In genomic region chr12:92362785-92363184, GRCh38 we compare ENCODE assay signal across 9 cellular contexts.
DNase-seq lines count a peak whose midpoint lies in the region; ATAC-seq, FAIRE-seq and TF ChIP-seq lines count a peak whose summit lies in the region.
"Had no signal": no experiment of that assay in that cellular context is flagged by ENCODE, and none has a peak within 500 bp of the region (broad histone marks: within the 10 kb centered on the region; RNA-seq: fewer than 3 reads in every experiment).

No MANE protein-coding gene starts in this region.

- H3K27ac ChIP-seq in thoracic aorta (no peak overlapping the region), small intestine (ENCODE audit: low read depth in 1 of 2, low read length in 1 of 2) (peak overlapping the region in 1 of 2 donors; percentile 76)
- H3K27ac ChIP-seq: VCaP had no signal

- H3K4me1 ChIP-seq in thoracic aorta (ENCODE audit: control insufficient read depth in 1 of 2, low read depth in 2 of 2): no peaks in the 10 kb centered on the region
- H3K4me1 ChIP-seq in small intestine (ENCODE audit: control insufficient read depth in 2 of 2, insufficient read depth in 1 of 2, low read depth in 1 of 2, low read length in 1 of 2): peaks cover 0 to 3% of the 10 kb centered on the region in 2 donors

- H3K4me3 Mint-ChIP-seq in activated CD4-positive, alpha-beta T cell treated with anti-CD3 and anti-CD28 coated beads, Interleukin-2, amount 10 ng/mL, durations not matched to agents 7 days and 5 days: peak overlapping the region; percentile 59
- peak overlapping the region; percentile 80 for H3K4me3 Mint-ChIP-seq in activated naive CD8-positive, alpha-beta T cell
- no peak overlapping the region for H3K4me3 Mint-ChIP-seq in progenitor cell of endocrine pancreas (ENCODE audit: low read depth)

- CTCF ChIA-PET in activated CD4-positive, alpha-beta T cell treated with anti-CD3 and anti-CD28 coated beads, Interleukin-2, amount 10 ng/mL, durations not matched to agents 7 days and 5 days (lab: Charles Lee): interaction anchor here (0.5 to 4.2 kb wide), 4 partner anchors 11 to 357 kb away, joined by 3 to 14 read pairs (median 3); no protein-coding TSS in a partner anchor

- H3K27me3 ChIP-seq in thoracic aorta (replicated peaks; ENCODE audit: insufficient read depth) (no peaks in the 10 kb centered on the region), small intestine (ENCODE audit: control insufficient read depth in 2 of 2, insufficient read depth in 2 of 2, low read length in 2 of 2) (no peaks in the 10 kb centered on the region)

- peak overlapping the region; percentile 63 for H3K4me3 ChIP-seq in thoracic aorta
- H3K4me3 ChIP-seq in small intestine (ENCODE audit: low read depth in 1 of 2, low read length in 2 of 2): no peak overlapping the region

- POLR2A ChIA-PET in activated CD4-positive, alpha-beta T cell treated with anti-CD3 and anti-CD28 coated beads, Interleukin-2, amount 10 ng/mL, durations not matched to agents 7 days and 5 days (lab: Charles Lee): no interaction called here

- peaks cover 59% of the 10 kb centered on the region for H3K4me1 Mint-ChIP-seq in activated CD4-positive, alpha-beta T cell treated with anti-CD3 and anti-CD28 coated beads, Interleukin-2, amount 10 ng/mL, durations not matched to agents 7 days and 5 days
- peaks cover 70% of the 10 kb centered on the region for H3K4me1 Mint-ChIP-seq in activated naive CD8-positive, alpha-beta T cell (ENCODE audit: low read depth)
- H3K4me1 Mint-ChIP-seq in progenitor cell of endocrine pancreas (ENCODE audit: low read depth): peaks cover 38% of the 10 kb centered on the region

- H3K27ac Mint-ChIP-seq in activated CD4-positive, alpha-beta T cell treated with anti-CD3 and anti-CD28 coated beads, Interleukin-2, amount 10 ng/mL, durations not matched to agents 7 days and 5 days: peak overlapping the region; percentile 90
- H3K27ac Mint-ChIP-seq in activated naive CD8-positive, alpha-beta T cell: peak overlapping the region; percentile 92
- H3K27ac Mint-ChIP-seq in progenitor cell of endocrine pancreas: no peak overlapping the region

- H3K36me3 ChIP-seq in thoracic aorta (no peaks in the 10 kb centered on the region), small intestine (ENCODE audit: control insufficient read depth in 2 of 2, insufficient read depth in 2 of 2, low read length in 2 of 2) (no peaks in the 10 kb centered on the region)

- FAIRE-seq in small intestine (lab: Jason Lieb, UNC): no peak

- TF ChIP-seq CTCF in thoracic aorta (IDR thresholded peaks at IDR 0.05) (no peak), progenitor cell of endocrine pancreas (IDR thresholded peaks at IDR 0.05; ENCODE audit: unreplicated experiment) (no peak)

- H3K36me3 Mint-ChIP-seq in activated CD4-positive, alpha-beta T cell treated with anti-CD3 and anti-CD28 coated beads, Interleukin-2, amount 10 ng/mL, durations not matched to agents 7 days and 5 days (ENCODE audit: low read depth): peaks cover 61% of the 10 kb centered on the region
- H3K36me3 Mint-ChIP-seq in activated naive CD8-positive, alpha-beta T cell: peaks cover 29% of the 10 kb centered on the region
- no peaks in the 10 kb centered on the region for H3K36me3 Mint-ChIP-seq in progenitor cell of endocrine pancreas (ENCODE audit: insufficient read depth)

- in situ Hi-C loops in ACHN (cut with HindIII; ENCODE audit: low pct_ligation_motif_present, low pct_unique_long_range_greater_than_20kb, low sequenced_read_pairs): no loop called here

- DNase-seq in activated CD4-positive, alpha-beta T cell treated with anti-CD3 and anti-CD28 coated beads, Interleukin-2, amount 10 ng/mL, durations not matched to agents 7 days and 5 days: no peak
- DNase-seq in activated CD4-positive, alpha-beta T cell treated with anti-CD3 and anti-CD28 coated beads for 4 hours: no peak
- DNase-seq in thoracic aorta (ENCODE audit: low spot score): no peak
- DNase-seq in progenitor cell of endocrine pancreas (ENCODE audit: low spot score, unreplicated experiment): no peak
- no peak for DNase-seq in ACHN
- DNase-seq in small intestine: no peak

- no peaks in the 10 kb centered on the region for H3K27me3 Mint-ChIP-seq in activated CD4-positive, alpha-beta T cell treated with anti-CD3 and anti-CD28 coated beads, Interleukin-2, amount 10 ng/mL, durations not matched to agents 7 days and 5 days
- no peaks in the 10 kb centered on the region for H3K27me3 Mint-ChIP-seq in activated naive CD8-positive, alpha-beta T cell
- no peaks in the 10 kb centered on the region for H3K27me3 Mint-ChIP-seq in progenitor cell of endocrine pancreas

- peaks cover 50% of the 10 kb centered on the region for H3K9me3 Mint-ChIP-seq in activated CD4-positive, alpha-beta T cell treated with anti-CD3 and anti-CD28 coated beads, Interleukin-2, amount 10 ng/mL, durations not matched to agents 7 days and 5 days
- H3K9me3 Mint-ChIP-seq in activated naive CD8-positive, alpha-beta T cell (ENCODE audit: low read depth): peaks cover 20% of the 10 kb centered on the region
- no peaks in the 10 kb centered on the region for H3K9me3 Mint-ChIP-seq in progenitor cell of endocrine pancreas (ENCODE audit: low read depth)

- H3K9me3 ChIP-seq in thoracic aorta: no peaks in the 10 kb centered on the region
- H3K9me3 ChIP-seq in small intestine (ENCODE audit: control insufficient read depth, low read depth): no peaks in the 10 kb centered on the region

- WGBS in small intestine, 3 donors: 33 to 45% (median 40%) methylated on average over 3 of the region's 3 CpGs

- ATAC-seq in HG03045 (IDR thresholded peaks at IDR 0.05; ENCODE audit: unreplicated experiment) (peak; percentile 40), thoracic aorta (ENCODE audit: insufficient number of reproducible peaks, low FRiP score, low read depth) (no peak)
